Comparison of ENCODE assay signal across 1 cellular context in genomic region chr11:13008625-13009475, GRCh38.
TF ChIP-seq lines count a peak whose summit lies in the region.

RASSF10 (plus strand) TSS chr11:13009316; CDS start chr11:13009577, 261 bp downstream.

TF ChIP-seq in IMR-90, 13 proteins besides CTCF, POLR2A, EP300 and RAD21 (continued from another document):
- TF ChIP-seq USF2 (IDR thresholded peaks at IDR 0.05; ENCODE audit: low read depth, low read length) (no peak), RFX5 (IDR thresholded peaks at IDR 0.05; ENCODE audit: low read depth, low read length) (no peak), CHD1 (IDR thresholded peaks at IDR 0.05; ENCODE audit: low read depth, low read length) (no peak), ELK1 (IDR thresholded peaks at IDR 0.05; ENCODE audit: borderline replicate concordance, low read depth, low read length) (no peak), SMC3 (IDR thresholded peaks at IDR 0.05; ENCODE audit: low read depth, low read length) (no peak), NFE2L2 (IDR thresholded peaks at IDR 0.05; ENCODE audit: low read depth, low read length) (no peak)
